Comparison of ENCODE assay signal across 33 cellular contexts in the genomic region with DNA sequence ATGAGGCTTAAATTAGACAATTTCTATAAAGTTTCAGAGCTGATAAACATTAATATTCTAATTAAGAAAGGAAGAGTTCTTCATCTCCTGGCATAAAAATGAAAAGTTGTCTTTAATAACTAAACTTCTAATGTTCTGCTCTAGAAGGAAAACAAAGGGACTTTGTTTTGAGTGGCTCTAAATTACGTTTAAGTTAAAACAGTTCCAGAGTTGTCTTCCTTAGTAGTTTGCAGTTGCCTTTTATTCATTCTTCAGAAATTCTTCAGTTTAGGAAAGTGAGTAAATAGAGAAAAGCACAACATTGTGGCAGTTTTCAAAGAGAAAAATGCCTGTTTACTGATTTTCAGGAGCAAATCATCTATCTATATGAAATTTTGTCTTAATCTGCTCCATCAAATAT.
"Had no signal": no experiment of that assay in that cellular context is flagged by ENCODE, and none has a peak within 500 bp of the region (broad histone marks: within the 10 kb centered on the region; RNA-seq: fewer than 3 reads in every experiment).

No MANE protein-coding gene starts in this region.

- H3K4me1 ChIP-seq: breast epithelium, SJCRH30 had no signal

- H3K4me3 ChIP-seq: adrenal gland, breast epithelium, MG63, SJCRH30 had no signal

- H3K27me3 ChIP-seq: adrenal gland, breast epithelium, MG63, SJCRH30 had no signal

- H3K27ac ChIP-seq: adrenal gland, KMS-11, SJCRH30 had no signal

- H3K9me3 ChIP-seq: adrenal gland, breast epithelium, MG63, SJCRH30, SK-N-SH had no signal

- H3K9me2 ChIP-seq: SK-N-SH had no signal

- ATAC-seq: Panc1, Right ventricle myocardium inferior, WTC11 had no signal

- H3K4me2 ChIP-seq: KMS-11, SK-N-SH had no signal

- H3K4me3 Mint-ChIP-seq: activated CD4-positive, alpha-beta memory T cell treated with anti-CD3 and anti-CD28 coated beads for 36 hours; activated CD4-positive, alpha-beta T cell treated with anti-CD3 and anti-CD28 coated beads, Interleukin-2, amount 10 ng/mL, durations not matched to agents 7 days and 5 days; activated naive CD4-positive, alpha-beta T cell treated with anti-CD3 and anti-CD28 coated beads for 36 hours; activated naive CD8-positive, alpha-beta T cell; activated T-cell treated with anti-CD3 and anti-CD28 coated beads, Interleukin-2, amount 50 U/mL, for 4 hours; WTC11 had no signal

- H3K36me3 ChIP-seq: breast epithelium had no signal

- H3K9me3 Mint-ChIP-seq: activated CD4-positive, alpha-beta memory T cell treated with anti-CD3 and anti-CD28 coated beads for 36 hours; activated CD4-positive, alpha-beta T cell treated with anti-CD3 and anti-CD28 coated beads, Interleukin-2, amount 10 ng/mL, durations not matched to agents 7 days and 5 days; activated naive CD4-positive, alpha-beta T cell treated with anti-CD3 and anti-CD28 coated beads for 36 hours; activated T-cell treated with anti-CD3 and anti-CD28 coated beads, Interleukin-2, amount 50 U/mL, for 4 hours; WTC11 had no signal

- DNase-seq: activated CD4-positive, alpha-beta memory T cell treated with anti-CD3 and anti-CD28 coated beads for 36 hours; activated CD4-positive, alpha-beta T cell treated with anti-CD3 and anti-CD28 coated beads, Interleukin-2, amount 10 ng/mL, durations not matched to agents 7 days and 5 days; activated CD4-positive, CD25-positive, alpha-beta regulatory T cell treated with anti-CD3 and anti-CD28 coated beads, Interleukin-2, amount 50 U/mL, for 72 hours; activated CD8-positive, alpha-beta memory T cell treated with anti-CD3 and anti-CD28 coated beads for 24 hours; activated gamma-delta T cell; activated naive CD4-positive, alpha-beta T cell treated with anti-CD3 and anti-CD28 coated beads for 36 hours; activated T-cell treated with anti-CD3 and anti-CD28 coated beads, Interleukin-2, amount 50 U/mL, for 4 hours; adrenal gland; anterior cingulate cortex; caudate nucleus; MG63; MV-4-11; NCI-H1092 treated with DMSO at 0.1 percent for 48 hours; NCI-H1417 treated with DMSO at 0.1 percent for 48 hours; NCI-H1694; NCI-H2029; NCI-H2107; NCI-H2171 treated with DMSO at 0.1 percent for 48 hours; NCI-H226; NCI-H510A; NCI-H526 treated with DMSO at 0.1 percent for 48 hours; NCI-H82; OCI-M1; RPMI8226; SJCRH30; SK-N-SH; T-helper 9 cell had no signal

- H3K27ac Mint-ChIP-seq: activated naive CD8-positive, alpha-beta T cell; WTC11 had no signal

- H3K27me3 Mint-ChIP-seq: activated CD4-positive, alpha-beta memory T cell treated with anti-CD3 and anti-CD28 coated beads for 36 hours; activated CD4-positive, alpha-beta T cell treated with anti-CD3 and anti-CD28 coated beads, Interleukin-2, amount 10 ng/mL, durations not matched to agents 7 days and 5 days; activated naive CD8-positive, alpha-beta T cell had no signal
